Comparison of ENCODE assay signal across 1 cellular context in genomic region chrX:9538544-9539045, GRCh38.
TF ChIP-seq lines count a peak whose summit lies in the region.

No MANE protein-coding gene starts in this region.

TF ChIP-seq in HepG2, 621 proteins besides CTCF, POLR2A, EP300 and RAD21 (continued from another document):
- peak; percentile 50; the same call in 1 of the 2 replicates for TF ChIP-seq HDAC1 (CRISPR knock-in tag; IDR thresholded peaks at IDR 0.05)
- TF ChIP-seq MTA1 (CRISPR knock-in tag; IDR thresholded peaks at IDR 0.05; ENCODE audit: borderline replicate concordance) = 0 out of 2 replicates have a peak, but pooled peaks have one; percentile 24
- TF ChIP-seq ZNF629 (CRISPR knock-in tag; conservative IDR thresholded peaks at IDR 0.05) = no peak
- TF ChIP-seq ZZZ3 (CRISPR knock-in tag; IDR thresholded peaks at IDR 0.05; ENCODE audit: borderline replicate concordance) = no peak
- no peak for TF ChIP-seq SRY (CRISPR knock-in tag; IDR thresholded peaks at IDR 0.05)
- peak; percentile 61; the same call in 1 of the 2 replicates for TF ChIP-seq FOXP4 (CRISPR knock-in tag; IDR thresholded peaks at IDR 0.05)
- peak; percentile 13; the same call in 1 of the 2 replicates for TF ChIP-seq ZNF362 (CRISPR knock-in tag; IDR thresholded peaks at IDR 0.05; ENCODE audit: borderline replicate concordance)
- no peak for TF ChIP-seq ZNF878 (CRISPR knock-in tag; IDR thresholded peaks at IDR 0.05)
- no peak for TF ChIP-seq ZFP62 (CRISPR knock-in tag; IDR thresholded peaks at IDR 0.05)
- peak; percentile 16; the same call in 1 of the 2 replicates for TF ChIP-seq ELF3 (CRISPR knock-in tag; IDR thresholded peaks at IDR 0.05)
- peak; percentile 52; the same call in 1 of the 2 replicates for TF ChIP-seq MAX (IDR thresholded peaks at IDR 0.05)
- peak; percentile 72 for TF ChIP-seq PITX1 (CRISPR knock-in tag; IDR thresholded peaks at IDR 0.05)
- peak; percentile 25; the same call in 1 of the 2 replicates for TF ChIP-seq SOX5 (CRISPR knock-in tag; IDR thresholded peaks at IDR 0.05; ENCODE audit: borderline replicate concordance)
- TF ChIP-seq TMF1 (CRISPR knock-in tag; IDR thresholded peaks at IDR 0.05; ENCODE audit: low read depth) = no peak
- no peak for TF ChIP-seq CENPT (CRISPR knock-in tag; IDR thresholded peaks at IDR 0.05; ENCODE audit: low read depth)
- peak; percentile 60; the same call in 1 of the 2 replicates for TF ChIP-seq NCOA2 (CRISPR knock-in tag; IDR thresholded peaks at IDR 0.05)
- TF ChIP-seq HNRNPL (IDR thresholded peaks at IDR 0.05; ENCODE audit: low read depth, low read length) = 0 out of 2 replicates have a peak, but pooled peaks have one; percentile 32
- TF ChIP-seq DDIT3 (CRISPR knock-in tag; IDR thresholded peaks at IDR 0.05) = no peak
- TF ChIP-seq DPF2 (CRISPR knock-in tag; IDR thresholded peaks at IDR 0.05; ENCODE audit: borderline replicate concordance, low read depth) = peak; percentile 45; the same call in 1 of the 2 replicates
TF ChIP-seq in HepG2: peak in this region for 52.
